Comparison of ENCODE assay signal across 14 cellular contexts in genomic region chrX:103779156-103779555, GRCh38. TPM values are rescaled to one million over a fixed set of nuclear protein-coding genes. Genes with fewer than 3 reads are reported as not detected.
DNase-seq lines count a peak whose midpoint lies in the region; ATAC-seq lines count a peak whose summit lies in the region.
"Had no signal": no experiment of that assay in that cellular context is flagged by ENCODE, and none has a peak within 500 bp of the region (broad histone marks: within the 10 kb centered on the region; RNA-seq: fewer than 3 reads in every experiment).

No MANE protein-coding gene starts in this region.

- peak; percentile 59 for DNase-seq in NCI-H1436 (lab: John Stamatoyannopoulos, UW)
- no peak for DNase-seq in NCI-H1436 treated with DMSO at 0.1 percent for 48 hours (lab: John Stamatoyannopoulos, UW)
- peak; percentile 4 for DNase-seq in NCI-H524 treated with DMSO at 0.1 percent for 48 hours (lab: John Stamatoyannopoulos, UW)
- peak; percentile 58 to 74 for DNase-seq in dermis microvascular lymphatic vessel endothelial cell (ENCODE audit: low read depth in 2 of 2)
- DNase-seq in retina: peak; percentile 24
- DNase-seq in NCI-H82 treated with DMSO at 0.1 percent for 48 hours (lab: John Stamatoyannopoulos, UW; ENCODE audit: unreplicated experiment): no peak
- DNase-seq: activated CD4-positive, alpha-beta T cell treated with anti-CD3 and anti-CD28 coated beads, Interleukin-2, amount 50 U/mL, for 4 hours; activated effector memory CD4-positive, alpha-beta T cell treated with anti-CD3 and anti-CD28 coated beads, Interleukin-2, amount 50 U/mL, for 16 hours; Calu3; NCI-H774; upper lobe of left lung had no signal

- ATAC-seq in HG03095 (IDR thresholded peaks at IDR 0.05; ENCODE audit: unreplicated experiment): no peak
- no peak for ATAC-seq in GM21526 (IDR thresholded peaks at IDR 0.05; ENCODE audit: low FRiP score, unreplicated experiment)
- ATAC-seq: esophagus mucosa had no signal

RNA-seq across cellular contexts. Expression of gene PLP1, which starts 2.5 kb away (rescaled TPM):
- 0.13 and 1.0 TPM in 2 replicates for total RNA-seq in dermis microvascular lymphatic vessel endothelial cell
- total RNA-seq: Calu3 had no signal

RNA-seq across cellular contexts. Expression of gene RAB9B, which starts 52.9 kb away (rescaled TPM):
- 0.39 and 1.0 TPM in 2 replicates for total RNA-seq in dermis microvascular lymphatic vessel endothelial cell

Comparison
In these comparisons a context has a peak if more than half of its experiments do, and no peak if none do; other contexts are left out.
1. DNase-seq: peak in NCI-H1436 (single experiment), NCI-H524 treated with DMSO at 0.1 percent for 48 hours (single experiment), dermis microvascular lymphatic vessel endothelial cell (2 of 2) and retina (single experiment); none in NCI-H1436 treated with DMSO at 0.1 percent for 48 hours (single experiment) and NCI-H82 treated with DMSO at 0.1 percent for 48 hours (single experiment).